In the genomic region with DNA sequence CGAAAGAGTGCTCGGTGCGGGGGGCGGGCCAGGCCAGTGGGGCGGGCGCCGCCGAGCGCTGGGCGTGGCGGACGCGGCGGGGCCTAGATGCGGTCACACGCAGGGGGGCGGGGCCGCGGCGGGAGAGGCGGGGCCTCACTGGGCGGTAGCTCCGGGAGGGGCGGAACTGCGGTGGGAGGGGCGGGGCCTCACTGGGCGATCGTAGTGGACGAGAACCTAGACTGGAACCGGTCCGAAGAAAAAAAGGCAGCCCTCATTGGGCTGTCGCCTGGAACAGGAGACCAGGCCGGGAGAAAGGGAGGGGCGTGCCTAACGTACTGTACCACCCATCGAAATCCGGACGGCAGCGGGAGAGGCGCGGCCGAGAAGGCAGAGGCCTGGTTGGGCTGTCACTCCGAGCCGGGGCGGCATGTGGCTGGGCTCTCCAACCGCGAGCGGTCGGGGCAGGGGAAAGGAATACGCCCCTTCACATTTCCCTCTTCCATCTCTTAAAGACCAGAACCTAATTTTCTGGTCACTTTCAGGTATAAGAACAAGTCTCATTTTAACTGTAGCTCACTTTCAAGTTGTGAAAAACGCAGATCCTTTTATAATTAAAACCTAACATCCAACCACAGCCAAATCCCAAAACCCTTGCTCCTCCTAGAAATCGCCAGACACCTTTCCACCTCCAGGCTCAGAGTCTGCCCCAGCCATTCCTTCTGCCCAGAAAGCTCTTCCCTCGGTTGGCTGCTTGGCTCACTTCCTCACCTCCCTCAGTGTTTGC, we compare ENCODE assay signal across 8 cellular contexts.
DNase-seq lines count a peak whose midpoint lies in the region; ATAC-seq, FAIRE-seq and TF ChIP-seq lines count a peak whose summit lies in the region.

A gene with protein sequence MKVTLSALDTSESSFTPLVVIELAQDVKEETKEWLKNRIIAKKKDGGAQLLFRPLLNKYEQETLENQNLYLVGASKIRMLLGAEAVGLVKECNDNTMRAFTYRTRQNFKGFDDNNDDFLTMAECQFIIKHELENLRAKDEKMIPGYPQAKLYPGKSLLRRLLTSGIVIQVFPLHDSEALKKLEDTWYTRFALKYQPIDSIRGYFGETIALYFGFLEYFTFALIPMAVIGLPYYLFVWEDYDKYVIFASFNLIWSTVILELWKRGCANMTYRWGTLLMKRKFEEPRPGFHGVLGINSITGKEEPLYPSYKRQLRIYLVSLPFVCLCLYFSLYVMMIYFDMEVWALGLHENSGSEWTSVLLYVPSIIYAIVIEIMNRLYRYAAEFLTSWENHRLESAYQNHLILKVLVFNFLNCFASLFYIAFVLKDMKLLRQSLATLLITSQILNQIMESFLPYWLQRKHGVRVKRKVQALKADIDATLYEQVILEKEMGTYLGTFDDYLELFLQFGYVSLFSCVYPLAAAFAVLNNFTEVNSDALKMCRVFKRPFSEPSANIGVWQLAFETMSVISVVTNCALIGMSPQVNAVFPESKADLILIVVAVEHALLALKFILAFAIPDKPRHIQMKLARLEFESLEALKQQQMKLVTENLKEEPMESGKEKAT (minus strand): TSS at position 38 of the 766 bp plus-strand sequence. CDS start 16,159 bp downstream, outside the sequence.

- FAIRE-seq in islet of Langerhans (lab: Jason Lieb, UNC), result peak; percentile 21

- peak within 1 kb of the TSS; percentile 79 for H3K4me3 ChIP-seq in AG10803 (ENCODE audit: low read length)

- ATAC-seq in GM19043 (IDR thresholded peaks at IDR 0.05; ENCODE audit: low read depth, unreplicated experiment) (peak; percentile 94), HG03354 (IDR thresholded peaks at IDR 0.05; ENCODE audit: poor library complexity, severe bottlenecking, unreplicated experiment) (peak; percentile 96)

- no peak for TF ChIP-seq CTCF in AG10803 (conservative IDR thresholded peaks at IDR 0.05; ENCODE audit: low read length)

- peak; percentile 99 for DNase-seq in AG10803 (ENCODE audit: low read depth)
- DNase-seq in NCI-H446 treated with DMSO at 0.1 percent for 48 hours (lab: John Stamatoyannopoulos, UW), result peak; percentile 94
- DNase-seq in activated CD4-positive, CD25-positive, alpha-beta regulatory T cell treated with anti-CD3 and anti-CD28 coated beads, Interleukin-2, amount 50 U/mL, for 72 hours, result peak; percentile 99
- peak; percentile 94 to 98 for DNase-seq in cerebellar nuclear complex (lab: John Stamatoyannopoulos, UW)
- peak; percentile 91 to 96 for DNase-seq in stimulated activated CD4-positive, alpha-beta T cell treated with anti-CD3 and anti-CD28 coated beads, Interleukin-12 subunit alpha, Interleukin-12 subunit beta, amount 100 ng/mL, for 24 hours (ENCODE audit: low read depth in 2 of 2)

Comparison
In these comparisons a context has a peak if more than half of its experiments do, and no peak if none do; other contexts are left out.
1. Peak in every context shown above with its lines: DNase-seq, ATAC-seq and H3K4me3 ChIP-seq.